13 cellular contexts compared by ENCODE assay signal in genomic region chr7:155752756-155753445, GRCh38. TPM values are rescaled to one million over a fixed set of nuclear protein-coding genes. Genes with fewer than 3 reads are reported as not detected.
DNase-seq lines count a peak whose midpoint lies in the region; ATAC-seq and TF ChIP-seq lines count a peak whose summit lies in the region.
"Had no signal": no experiment of that assay in that cellular context is flagged by ENCODE, and none has a peak within 500 bp of the region (broad histone marks: within the 10 kb centered on the region; RNA-seq: fewer than 3 reads in every experiment).

No MANE protein-coding gene starts in this region.

- intact Hi-C loops in OCI-LY7 (cut with micrococcal nuclease; ENCODE audit: unreplicated experiment): no loop called here

- H3K36me3 ChIP-seq in OCI-LY7 (ENCODE audit: insufficient read depth, low read length): peaks cover 60% of the 10 kb centered on the region

- in situ Hi-C loops in ACHN (cut with HindIII; ENCODE audit: low pct_ligation_motif_present, low pct_unique_long_range_greater_than_20kb, low sequenced_read_pairs): no loop called here

- POLR2A ChIA-PET in OCI-LY7 (lab: Charles Lee): interaction anchor here (1.3 kb wide), 1 partner anchor 9 kb away, joined by 4 read pairs; no protein-coding TSS in a partner anchor

- no peaks in the 10 kb centered on the region for H3K27me3 Mint-ChIP-seq in activated naive CD4-positive, alpha-beta T cell treated with anti-CD3 and anti-CD28 coated beads, Interleukin-2, amount 50 U/mL, for 24 hours
- H3K27me3 Mint-ChIP-seq in type B pancreatic cell: no peaks in the 10 kb centered on the region

- H3K9me3 Mint-ChIP-seq in activated naive CD4-positive, alpha-beta T cell treated with anti-CD3 and anti-CD28 coated beads, Interleukin-2, amount 50 U/mL, for 24 hours: no peaks in the 10 kb centered on the region
- H3K9me3 Mint-ChIP-seq in type B pancreatic cell: no peaks in the 10 kb centered on the region

- H3K79me2 ChIP-seq in OCI-LY7 (ENCODE audit: insufficient read depth, low read depth, low read length): peaks cover 99% of the 10 kb centered on the region

- BruUV-seq in OCI-LY7 (replicated peaks; lab: Mats Ljungman, UMichigan): no TSS peak

- peaks cover 70% of the 10 kb centered on the region for H4K20me1 ChIP-seq in OCI-LY7 (ENCODE audit: insufficient read depth, low read length)

- CTCF ChIA-PET in OCI-LY7 (lab: Charles Lee; ENCODE audit: unreplicated experiment): no interaction called here

- H3K4me3 ChIP-seq in OCI-LY7 (ENCODE audit: low read depth, low read length, poor library complexity, severe bottlenecking): peak overlapping the region; percentile 50
- H3K4me3 ChIP-seq: lung had no signal

- no peak overlapping the region for H2AFZ ChIP-seq in OCI-LY7 (ENCODE audit: low read length)

- H3K4me2 ChIP-seq in OCI-LY7 (ENCODE audit: low read length): peak overlapping the region; percentile 78

- H3K4me1 ChIP-seq in OCI-LY7 (ENCODE audit: insufficient read depth, low read length, poor library complexity, severe bottlenecking): peaks cover 74% of the 10 kb centered on the region

- peak; percentile 67 for ATAC-seq in HG02798 (IDR thresholded peaks at IDR 0.05; ENCODE audit: poor library complexity, unreplicated experiment)

- TF ChIP-seq CTCF in OCI-LY7 (conservative IDR thresholded peaks at IDR 0.05; ENCODE audit: low read length): no peak
- TF ChIP-seq CTCF in type B pancreatic cell (conservative IDR thresholded peaks at IDR 0.05): no peak

- H3K27ac ChIP-seq in OCI-LY7 (ENCODE audit: low read depth, low read length, poor library complexity, severe bottlenecking): peak overlapping the region; percentile 39

- H3K4me1 Mint-ChIP-seq in activated naive CD4-positive, alpha-beta T cell treated with anti-CD3 and anti-CD28 coated beads, Interleukin-2, amount 50 U/mL, for 24 hours: peaks cover 82% of the 10 kb centered on the region
- peaks cover 37% of the 10 kb centered on the region for H3K4me1 Mint-ChIP-seq in type B pancreatic cell (ENCODE audit: unreplicated experiment)

- peaks cover 11% of the 10 kb centered on the region for H3K36me3 Mint-ChIP-seq in activated naive CD4-positive, alpha-beta T cell treated with anti-CD3 and anti-CD28 coated beads, Interleukin-2, amount 50 U/mL, for 24 hours
- peaks cover 38% of the 10 kb centered on the region for H3K36me3 Mint-ChIP-seq in type B pancreatic cell

- H3K27ac Mint-ChIP-seq in activated naive CD4-positive, alpha-beta T cell treated with anti-CD3 and anti-CD28 coated beads, Interleukin-2, amount 50 U/mL, for 24 hours: peak overlapping the region; percentile 26
- peak overlapping the region; percentile 38 for H3K27ac Mint-ChIP-seq in type B pancreatic cell

- peaks cover 9% of the 10 kb centered on the region for H3K9me3 ChIP-seq in OCI-LY7 (ENCODE audit: low read length)

- no peak for DNase-seq in activated naive CD4-positive, alpha-beta T cell treated with Interleukin-2 at 50 U/mL for 16 hours
- DNase-seq in OCI-LY7 (ENCODE audit: low spot score) (peak; percentile 38), type B pancreatic cell (ENCODE audit: extremely low spot score, unreplicated experiment) (no peak), ACHN (no peak), hypothalamus (lab: John Stamatoyannopoulos, UW) (no peak), NCI-H524 treated with DMSO at 0.1 percent for 48 hours (lab: John Stamatoyannopoulos, UW) (no peak)
- DNase-seq: AML-193, NCI-H2171 had no signal

- H3K9me2 ChIP-seq in OCI-LY7 (ENCODE audit: insufficient read depth, low read length): no peaks in the 10 kb centered on the region

- H3K4me3 Mint-ChIP-seq in activated naive CD4-positive, alpha-beta T cell treated with anti-CD3 and anti-CD28 coated beads, Interleukin-2, amount 50 U/mL, for 24 hours: peak overlapping the region; percentile 27
- no peak overlapping the region for H3K4me3 Mint-ChIP-seq in type B pancreatic cell

RNA-seq across cellular contexts. Expression of gene SHH, which starts 59.4 kb away (rescaled TPM):
- total RNA-seq in OCI-LY7 (2014; rRNA removed; shearing (Covaris generic)): not detected in 2 replicates
- total RNA-seq in OCI-LY7 (2022): not detected in 2 replicates
- total RNA-seq in type B pancreatic cell (ENCODE audit: low replicate concordance): 24.9 and 28.3 TPM in 2 replicates
- total RNA-seq: activated CD8-positive, alpha-beta memory T cell treated with anti-CD3 and anti-CD28 coated beads for 36 hours; H1 had no signal

Comparison
In these comparisons a context has a peak if more than half of its experiments do, and no peak if none do; other contexts are left out.
1. RNA of gene SHH, which starts 59.4 kb away (total RNA-seq): 24.9 to 28.3 TPM in type B pancreatic cell; not detected in OCI-LY7; every median in the first group is over 10 times any median in the second.